9 cellular contexts compared by ENCODE assay signal in the genomic region with DNA sequence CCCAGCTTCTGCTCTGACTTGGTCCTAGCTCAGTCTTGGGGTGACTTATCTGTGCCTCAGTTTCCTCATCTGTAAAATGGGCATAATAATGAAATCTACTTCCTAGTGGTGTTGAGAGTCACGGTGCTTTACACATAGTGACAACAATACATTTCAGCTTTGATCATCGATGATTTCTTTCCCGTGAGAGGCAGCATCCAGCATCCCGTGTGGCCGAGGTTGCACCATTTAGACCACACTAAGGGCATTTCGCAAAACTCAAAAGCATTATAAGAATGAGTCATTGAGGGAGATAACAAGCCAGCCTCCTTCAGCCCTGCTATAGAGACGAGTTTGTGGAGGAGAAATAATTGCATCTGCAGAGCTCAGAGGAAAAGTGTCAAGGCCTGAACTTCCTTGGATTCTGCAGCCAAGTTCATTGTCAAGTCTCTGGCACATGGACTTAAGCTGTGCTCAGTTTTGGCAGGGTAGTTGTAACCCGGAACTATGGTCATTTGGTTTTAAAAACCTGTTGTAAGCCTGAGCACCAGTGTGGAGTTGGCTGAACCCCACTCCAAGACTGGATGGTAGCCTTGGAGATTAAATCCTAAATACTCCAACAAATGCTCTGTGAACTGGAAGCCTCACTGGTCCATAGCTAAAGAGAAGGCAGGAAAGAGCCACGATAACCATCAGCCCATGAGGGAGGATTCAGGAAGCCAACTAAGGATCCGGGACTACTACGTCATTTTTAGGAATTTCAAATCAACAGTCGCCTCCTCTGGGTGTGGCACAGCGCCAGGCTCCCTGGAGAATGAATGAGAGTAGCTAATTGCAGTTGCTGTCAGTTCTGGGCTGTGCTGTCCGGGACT.
DNase-seq lines count a peak whose midpoint lies in the region; ATAC-seq and TF ChIP-seq lines count a peak whose summit lies in the region.
"Had no signal": no experiment of that assay in that cellular context is flagged by ENCODE, and none has a peak within 500 bp of the region (broad histone marks: within the 10 kb centered on the region; RNA-seq: fewer than 3 reads in every experiment).

No MANE protein-coding gene starts in this region.

- no peak overlapping the region for H3K4me3 ChIP-seq in AG04449 (ENCODE audit: low read depth, low read length)

- peaks cover 13% of the 10 kb centered on the region for H3K4me1 Mint-ChIP-seq in MCF 10A (ENCODE audit: insufficient read depth, unreplicated experiment)

- H3K9me3 Mint-ChIP-seq in MCF 10A (ENCODE audit: unreplicated experiment), result no peaks in the 10 kb centered on the region

- no peak overlapping the region for H3K4me3 Mint-ChIP-seq in MCF 10A (ENCODE audit: unreplicated experiment)

- H3K27ac Mint-ChIP-seq in MCF 10A (ENCODE audit: low read depth, unreplicated experiment), result no peak overlapping the region

- no peak for TF ChIP-seq CTCF in AG04449 (IDR thresholded peaks at IDR 0.05; ENCODE audit: insufficient read depth, low read length, missing control alignments)
- TF ChIP-seq CTCF in MCF 10A (IDR thresholded peaks at IDR 0.05; ENCODE audit: unreplicated experiment), result no peak

- POLR2A ChIA-PET in AG04449 (lab: Yijun Ruan, JAX) (interaction anchor here (0.6 to 2.2 kb wide), 3 partner anchors 27 to 95 kb away, joined by 3 to 6 read pairs (median 4); no protein-coding TSS in a partner anchor), MCF 10A (lab: Yijun Ruan, JAX) (interaction anchor here (0.7 to 1.6 kb wide), 7 partner anchors 12 to 109 kb away, joined by 3 to 5 read pairs (median 3); a partner anchor contains a TSS)

- no peaks in the 10 kb centered on the region for H3K27me3 Mint-ChIP-seq in MCF 10A (ENCODE audit: insufficient read depth, unreplicated experiment)

- no peaks in the 10 kb centered on the region for H3K36me3 Mint-ChIP-seq in MCF 10A (ENCODE audit: insufficient read depth, unreplicated experiment)

- intact Hi-C loops in MCF 10A (cut with micrococcal nuclease), result no loop called here

- BruUV-seq in MCF 10A (replicated peaks; lab: Mats Ljungman, UMichigan), result no TSS peak

- ATAC-seq in HG03139 (IDR thresholded peaks at IDR 0.05; ENCODE audit: unreplicated experiment), result no peak

- DNase-seq in AG04449 (ENCODE audit: low read depth, low spot score), result peak; percentile 84
- peak; percentile 55 for DNase-seq in NCI-H1105 treated with DMSO at 0.1 percent for 48 hours (lab: John Stamatoyannopoulos, UW)
- DNase-seq in MCF 10A (ENCODE audit: unreplicated experiment), result peak; percentile 92
- peak; percentile 42 for DNase-seq in left kidney (ENCODE audit: low read depth, low spot score)
- DNase-seq in ureter (ENCODE audit: low spot score), result peak; percentile 83
- no peak for DNase-seq in retina
- DNase-seq in HuH-7 (ENCODE audit: low spot score), result no peak
- DNase-seq: DND-41 had no signal

- CTCF ChIA-PET in AG04449 (lab: Yijun Ruan, JAX), result interaction anchor here (1.0 to 1.2 kb wide), 2 partner anchors 29 to 48 kb away, joined by 3 to 4 read pairs; no protein-coding TSS in a partner anchor
- CTCF ChIA-PET in MCF 10A (lab: Yijun Ruan, JAX), result interaction anchor here (0.6 to 2.5 kb wide), 2 partner anchors 21 to 48 kb away, joined by 3 to 9 read pairs; no protein-coding TSS in a partner anchor

Comparison
In these comparisons a context has a peak if more than half of its experiments do, and no peak if none do; other contexts are left out.
1. DNase-seq: peak in AG04449 (single experiment), NCI-H1105 treated with DMSO at 0.1 percent for 48 hours (single experiment), MCF 10A (single experiment), left kidney (single experiment) and ureter (single experiment); none in retina (single experiment) and HuH-7 (single experiment).